8 cellular contexts compared by ENCODE assay signal in genomic region chrX:153722704-153723350, GRCh38. TPM values are rescaled to one million over a fixed set of nuclear protein-coding genes. Genes with fewer than 3 reads are reported as not detected.
DNase-seq lines count a peak whose midpoint lies in the region; ATAC-seq and TF ChIP-seq lines count a peak whose summit lies in the region.

No MANE protein-coding gene starts in this region.

- TF ChIP-seq POLR2A in NB4 (IDR thresholded peaks at IDR 0.05; ENCODE audit: extremely low read depth, insufficient read length) = no peak

- no peak overlapping the region for H2AFZ ChIP-seq in DND-41 (ENCODE audit: low read depth, low read length)
- H2AFZ ChIP-seq in neuronal stem cell (ENCODE audit: low read length) = no peak overlapping the region

- H3K4me1 ChIP-seq in DND-41 (ENCODE audit: insufficient read depth, low read length) (peaks cover 24% of the 10 kb centered on the region), neuronal stem cell (ENCODE audit: control insufficient read depth in 2 of 2, insufficient read depth in 1 of 2, low read depth in 1 of 2, low read length in 2 of 2) (peaks cover 19 to 21% of the 10 kb centered on the region in 2 donors)

- no peak overlapping the region for H3K18ac ChIP-seq in neuronal stem cell (ENCODE audit: low read length)

- TF ChIP-seq CTCF in DND-41 (IDR thresholded peaks at IDR 0.05; ENCODE audit: borderline replicate concordance, extremely low read depth, low read length, poor library complexity, severe bottlenecking) (no peak), NB4 (IDR thresholded peaks at IDR 0.05; ENCODE audit: low read depth, low read length) (no peak)

- WGBS in neuronal stem cell (ENCODE audit: extremely low coverage in 2 of 2, insufficient read length in 2 of 2, insufficient replicate concordance in 1 of 2), 2 donors = no CpG with 5 or more reads among the region's 12 CpGs

- H2BK15ac ChIP-seq in neuronal stem cell (ENCODE audit: low read length) = no peak overlapping the region

- H3K79me2 ChIP-seq in DND-41 (ENCODE audit: insufficient read depth, low read length) = peaks cover 47% of the 10 kb centered on the region

- H4K20me1 ChIP-seq in DND-41 (ENCODE audit: insufficient read depth, low read length) = peaks cover 31% of the 10 kb centered on the region

- H3K79me1 ChIP-seq in neuronal stem cell (ENCODE audit: low read depth, low read length) = peaks cover 5% of the 10 kb centered on the region

- ATAC-seq in DND-41 (ENCODE audit: insufficient read depth, low read depth) (no peak), GM18511 (IDR thresholded peaks at IDR 0.05; ENCODE audit: unreplicated experiment) (no peak)
- ATAC-seq in effector memory CD8-positive, alpha-beta T cell (replicated peaks) = no peak

- peak overlapping the region; percentile 83 to 87 for H3K4me3 Mint-ChIP-seq in effector memory CD8-positive, alpha-beta T cell

- no peak overlapping the region for H2BK12ac ChIP-seq in neuronal stem cell (ENCODE audit: low read length)

- H3K27me3 ChIP-seq in DND-41 (ENCODE audit: insufficient read depth, low read length, poor library complexity) (no peaks in the 10 kb centered on the region), neuronal stem cell (ENCODE audit: control insufficient read depth in 3 of 3, insufficient read depth in 3 of 3, low read depth in 1 of 3, low read length in 3 of 3) (peaks cover 0 to 4% (median 0%) of the 10 kb centered on the region in 3 experiments)

- peak overlapping the region; percentile 97 for H3K4me2 ChIP-seq in DND-41 (ENCODE audit: insufficient read depth, low read length)
- H3K4me2 ChIP-seq in neuronal stem cell (ENCODE audit: insufficient read depth, low read length, poor library complexity, severe bottlenecking) = peak overlapping the region; percentile 54

- H3K4me3 ChIP-seq in DND-41 (ENCODE audit: low read depth in 1 of 2, low read length in 2 of 2) = peak overlapping the region; percentile 62 to 85; a peak in 3 of 4 replicates
- H3K4me3 ChIP-seq in NB4 (ENCODE audit: low read depth, low read length) = peak overlapping the region; percentile 92
- H3K4me3 ChIP-seq in neuronal stem cell (ENCODE audit: low read length in 2 of 2) = peak overlapping the region; percentile 66 to 88

- H3K9ac ChIP-seq in DND-41 (ENCODE audit: low read depth, low read length) = peak overlapping the region; percentile 78
- peak overlapping the region; percentile 91 for H3K9ac ChIP-seq in neuronal stem cell (ENCODE audit: low read depth, low read length, poor library complexity)

- peaks cover 14 to 22% of the 10 kb centered on the region in 2 donors for H3K4me1 Mint-ChIP-seq in effector memory CD8-positive, alpha-beta T cell (ENCODE audit: low read depth in 2 of 2)

- H2AK5ac ChIP-seq in neuronal stem cell (ENCODE audit: low read depth, low read length) = no peak overlapping the region

- H3K36me3 ChIP-seq in DND-41 (ENCODE audit: insufficient read depth, low read length) (peaks cover 46% of the 10 kb centered on the region), neuronal stem cell (replicated peaks in 1 of 2; ENCODE audit: control insufficient read depth in 2 of 2, insufficient read depth in 2 of 2, low read length in 2 of 2) (peaks cover 11 to 44% of the 10 kb centered on the region in 2 donors)

- H3K14ac ChIP-seq in neuronal stem cell (ENCODE audit: low read length) = no peak overlapping the region

- H3K9me3 ChIP-seq in DND-41 (ENCODE audit: insufficient read depth, low read length, severe bottlenecking) (no peaks in the 10 kb centered on the region), neuronal stem cell (replicated peaks in 1 of 2; ENCODE audit: control insufficient read depth in 2 of 2, insufficient read depth in 1 of 2, low read depth in 1 of 2, low read length in 2 of 2) (no peaks in the 10 kb centered on the region)

- no peak overlapping the region for H2BK120ac ChIP-seq in neuronal stem cell (ENCODE audit: low read depth, low read length)

- H3K27me3 Mint-ChIP-seq in effector memory CD8-positive, alpha-beta T cell = no peaks in the 10 kb centered on the region

- H3K23ac ChIP-seq in neuronal stem cell (ENCODE audit: low read depth, low read length, poor library complexity) = no peak overlapping the region

- H3K27ac Mint-ChIP-seq in effector memory CD8-positive, alpha-beta T cell = peak overlapping the region; percentile 67 to 85

- H3K27ac ChIP-seq in DND-41 (ENCODE audit: low read length) (peak overlapping the region; percentile 78), neuronal stem cell (replicated peaks; ENCODE audit: low read length) (no peak overlapping the region)

- H2BK5ac ChIP-seq in neuronal stem cell (ENCODE audit: low read length) = no peak overlapping the region

- no peak overlapping the region for H4K91ac ChIP-seq in neuronal stem cell (ENCODE audit: low read depth, low read length, poor library complexity)

- H3K4ac ChIP-seq in neuronal stem cell (ENCODE audit: low read length) = no peak overlapping the region

- H3K36me3 Mint-ChIP-seq in effector memory CD8-positive, alpha-beta T cell (ENCODE audit: insufficient read depth) = peaks cover 40% of the 10 kb centered on the region

- no peak overlapping the region for H4K8ac ChIP-seq in neuronal stem cell (ENCODE audit: low read depth, low read length)

- DNase-seq in DND-41 = no peak
- peak; percentile 53 for DNase-seq in NB4 (ENCODE audit: low read depth)
- DNase-seq in effector memory CD8-positive, alpha-beta T cell = no peak
- DNase-seq in neuronal stem cell (ENCODE audit: low spot score) = no peak
- DNase-seq in activated CD4-positive, CD25-positive, alpha-beta regulatory T cell (lab: John Stamatoyannopoulos, UW) = no peak
- DNase-seq in cerebellar nuclear complex (lab: John Stamatoyannopoulos, UW) = no peak
- DNase-seq in GDM1 (lab: John Stamatoyannopoulos, UW) = no peak

- H3K9me3 Mint-ChIP-seq in effector memory CD8-positive, alpha-beta T cell = no peaks in the 10 kb centered on the region

RNA-seq across cellular contexts. Expression of gene BCAP31, which starts 1.4 kb away (rescaled TPM):
- 53.3 TPM for polyA plus RNA-seq in neuronal stem cell (2013, experiment 1 of 2)
- polyA plus RNA-seq in neuronal stem cell (2013, experiment 2 of 2) = 53.2 TPM

RNA-seq across cellular contexts. Expression of gene ABCD1, which starts 1.8 kb away (rescaled TPM):
- 4.4 TPM for polyA plus RNA-seq in neuronal stem cell (2013, experiment 1 of 2)
- polyA plus RNA-seq in neuronal stem cell (2013, experiment 2 of 2) = 4.2 TPM

RNA-seq across cellular contexts. Expression of gene SLC6A8, which starts 35.1 kb away (rescaled TPM):
- polyA plus RNA-seq in neuronal stem cell (2013, experiment 1 of 2) = 122 TPM
- polyA plus RNA-seq in neuronal stem cell (2013, experiment 2 of 2) = 123 TPM

RNA-seq across cellular contexts. Expression of gene PLXNB3, which starts 41.2 kb away (rescaled TPM):
- polyA plus RNA-seq in neuronal stem cell (2013, experiment 1 of 2) = 0.67 TPM
- polyA plus RNA-seq in neuronal stem cell (2013, experiment 2 of 2) = 0.64 TPM

RNA-seq across cellular contexts. Expression of gene PNCK, which starts 49.2 kb away (rescaled TPM):
- 20.3 TPM for polyA plus RNA-seq in neuronal stem cell (2013, experiment 1 of 2)
- polyA plus RNA-seq in neuronal stem cell (2013, experiment 2 of 2) = 20.9 TPM
